33 cellular contexts compared by ENCODE assay signal in the genomic region with DNA sequence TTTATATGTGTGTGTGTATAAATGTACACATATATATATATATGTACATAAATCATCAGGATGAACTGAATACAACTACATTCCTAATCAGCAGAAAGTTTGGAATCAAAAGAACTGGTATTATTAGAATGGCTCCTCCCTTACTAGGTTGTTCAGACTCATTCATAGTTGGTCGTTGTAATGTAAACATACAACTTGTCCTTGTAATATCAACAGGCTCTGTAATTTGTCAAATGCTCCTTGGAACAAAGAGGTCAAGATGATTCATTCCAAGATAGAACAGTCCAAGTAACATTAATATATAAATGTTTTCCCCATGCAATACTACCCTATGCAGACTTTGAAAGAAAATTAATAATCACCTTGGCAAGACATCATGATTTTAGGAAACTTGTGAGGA.
"Had no signal": no experiment of that assay in that cellular context is flagged by ENCODE, and none has a peak within 500 bp of the region (broad histone marks: within the 10 kb centered on the region; RNA-seq: fewer than 3 reads in every experiment).

No MANE protein-coding gene starts in this region.

- H3K4me1 ChIP-seq: esophagus squamous epithelium, foreskin keratinocyte, gastrocnemius medialis, heart left ventricle had no signal

- H3K4me1 Mint-ChIP-seq: activated CD4-positive, alpha-beta T cell treated with anti-CD3 and anti-CD28 coated beads for 36 hours; activated CD4-positive, alpha-beta T cell treated with anti-CD3 and anti-CD28 coated beads, Interleukin-2, amount 10 ng/mL, durations not matched to agents 24 days and 14 days; activated CD8-positive, alpha-beta memory T cell treated with anti-CD3 and anti-CD28 coated beads, Interleukin-2, amount 10 ng/mL, durations not matched to agents 7 days and 5 days; activated naive CD8-positive, alpha-beta T cell treated with anti-CD3 and anti-CD28 coated beads, Interleukin-2, amount 10 ng/mL, durations not matched to agents 7 days and 5 days; endodermal cell had no signal

- H3K27me3 Mint-ChIP-seq: activated CD4-positive, alpha-beta memory T cell treated with anti-CD3 and anti-CD28 coated beads for 36 hours; activated CD4-positive, alpha-beta T cell treated with anti-CD3 and anti-CD28 coated beads for 36 hours; activated CD4-positive, alpha-beta T cell treated with anti-CD3 and anti-CD28 coated beads, Interleukin-2, amount 10 ng/mL, durations not matched to agents 24 days and 14 days; activated CD8-positive, alpha-beta memory T cell treated with anti-CD3 and anti-CD28 coated beads, Interleukin-2, amount 10 ng/mL, durations not matched to agents 7 days and 5 days; activated naive CD8-positive, alpha-beta T cell treated with anti-CD3 and anti-CD28 coated beads, Interleukin-2, amount 10 ng/mL, durations not matched to agents 7 days and 5 days; dendritic cell treated with granulocyte-macrophage colony-stimulating factor and Interleukin-4, amounts not matched to agents 40 ng/mL and 50 ng/mL, for 4 days had no signal

- H3K27me3 ChIP-seq: brain microvascular endothelial cell, dorsolateral prefrontal cortex, esophagus squamous epithelium, gastrocnemius medialis, heart left ventricle had no signal

- ATAC-seq: activated CD4-positive, alpha-beta T cell treated with anti-CD3 and anti-CD28 coated beads for 36 hours; activated CD8-positive, alpha-beta memory T cell treated with anti-CD3 and anti-CD28 coated beads, Interleukin-2, amount 10 ng/mL, durations not matched to agents 7 days and 5 days; activated CD8-positive, alpha-beta T cell treated with anti-CD3 and anti-CD28 coated beads, Interleukin-2, amount 10 ng/mL, durations not matched to agents 7 days and 5 days; activated naive CD4-positive, alpha-beta T cell treated with anti-CD3 and anti-CD28 coated beads, Interleukin-2, amount 50 U/mL, for 72 hours; foreskin keratinocyte; gastrocnemius medialis; heart left ventricle had no signal

- H3K36me3 ChIP-seq: brain microvascular endothelial cell, esophagus squamous epithelium, gastrocnemius medialis, heart left ventricle had no signal

- H3K4me3 Mint-ChIP-seq: activated CD4-positive, alpha-beta memory T cell treated with anti-CD3 and anti-CD28 coated beads for 36 hours; activated CD4-positive, alpha-beta T cell treated with anti-CD3 and anti-CD28 coated beads for 36 hours; activated CD4-positive, alpha-beta T cell treated with anti-CD3 and anti-CD28 coated beads, Interleukin-2, amount 10 ng/mL, durations not matched to agents 24 days and 14 days; activated CD8-positive, alpha-beta memory T cell treated with anti-CD3 and anti-CD28 coated beads, Interleukin-2, amount 10 ng/mL, durations not matched to agents 7 days and 5 days; activated CD8-positive, alpha-beta T cell treated with anti-CD3 and anti-CD28 coated beads, Interleukin-2, amount 10 ng/mL, durations not matched to agents 7 days and 5 days; activated naive CD4-positive, alpha-beta T cell treated with anti-CD3 and anti-CD28 coated beads for 36 hours; activated naive CD8-positive, alpha-beta T cell treated with anti-CD3 and anti-CD28 coated beads, Interleukin-2, amount 10 ng/mL, durations not matched to agents 7 days and 5 days; activated T-helper 1 cell treated with anti-CD3 and anti-CD28 coated beads, Interleukin-12 subunit alpha, Interleukin-12 subunit beta, Interleukin-2, Interleukin-4 antibody, amounts not matched to agents 30 ng/mL and 10 ng/mL and 1 ng/mL, durations not matched to agents 14 hours and 24 hours and 36 hours; dendritic cell treated with granulocyte-macrophage colony-stimulating factor and Interleukin-4, amounts not matched to agents 40 ng/mL and 50 ng/mL, for 4 days; endodermal cell had no signal

- H3K4me3 ChIP-seq: coronary artery, dorsolateral prefrontal cortex, esophagus squamous epithelium, gastrocnemius medialis, heart left ventricle had no signal

- H3K36me3 Mint-ChIP-seq: activated CD4-positive, alpha-beta memory T cell treated with anti-CD3 and anti-CD28 coated beads for 36 hours; activated CD8-positive, alpha-beta memory T cell treated with anti-CD3 and anti-CD28 coated beads, Interleukin-2, amount 10 ng/mL, durations not matched to agents 7 days and 5 days; activated naive CD4-positive, alpha-beta T cell treated with anti-CD3 and anti-CD28 coated beads, Interleukin-2, amount 50 U/mL, for 72 hours; activated naive CD8-positive, alpha-beta T cell treated with anti-CD3 and anti-CD28 coated beads, Interleukin-2, amount 10 ng/mL, durations not matched to agents 7 days and 5 days had no signal

- H3K9me3 Mint-ChIP-seq: activated CD4-positive, alpha-beta memory T cell treated with anti-CD3 and anti-CD28 coated beads for 36 hours; activated CD4-positive, alpha-beta T cell treated with anti-CD3 and anti-CD28 coated beads, Interleukin-2, amount 10 ng/mL, durations not matched to agents 24 days and 14 days; activated naive CD4-positive, alpha-beta T cell treated with anti-CD3 and anti-CD28 coated beads for 36 hours; activated naive CD8-positive, alpha-beta T cell treated with anti-CD3 and anti-CD28 coated beads, Interleukin-2, amount 10 ng/mL, durations not matched to agents 7 days and 5 days; activated T-helper 1 cell treated with anti-CD3 and anti-CD28 coated beads, Interleukin-12 subunit alpha, Interleukin-12 subunit beta, Interleukin-2, Interleukin-4 antibody, amounts not matched to agents 30 ng/mL and 10 ng/mL and 1 ng/mL, durations not matched to agents 14 hours and 24 hours and 36 hours; activated T-helper 2 cell treated with anti-CD3 and anti-CD28 coated beads, Interferon-gamma antibody, Interleukin-2, Interleukin-4, amounts not matched to agents 10 μg/mL and 5 μg/mL and 100 μg/mL, durations not matched to agents 14 hours and 24 hours and 36 hours; dendritic cell treated with granulocyte-macrophage colony-stimulating factor and Interleukin-4, amounts not matched to agents 40 ng/mL and 50 ng/mL, for 4 days; endodermal cell had no signal

- H3K27ac ChIP-seq: brain microvascular endothelial cell, coronary artery, dorsolateral prefrontal cortex, esophagus squamous epithelium, foreskin keratinocyte, gastrocnemius medialis, heart left ventricle had no signal

- H3K27ac Mint-ChIP-seq: activated CD4-positive, alpha-beta memory T cell treated with anti-CD3 and anti-CD28 coated beads for 36 hours; activated CD4-positive, alpha-beta T cell treated with anti-CD3 and anti-CD28 coated beads for 36 hours; activated CD4-positive, alpha-beta T cell treated with anti-CD3 and anti-CD28 coated beads, Interleukin-2, amount 10 ng/mL, durations not matched to agents 24 days and 14 days; activated CD8-positive, alpha-beta memory T cell treated with anti-CD3 and anti-CD28 coated beads, Interleukin-2, amount 10 ng/mL, durations not matched to agents 7 days and 5 days; activated CD8-positive, alpha-beta T cell treated with anti-CD3 and anti-CD28 coated beads, Interleukin-2, amount 10 ng/mL, durations not matched to agents 7 days and 5 days; activated naive CD4-positive, alpha-beta T cell treated with anti-CD3 and anti-CD28 coated beads for 36 hours; activated naive CD4-positive, alpha-beta T cell treated with anti-CD3 and anti-CD28 coated beads, Interleukin-2, amount 50 U/mL, for 72 hours; activated naive CD8-positive, alpha-beta T cell treated with anti-CD3 and anti-CD28 coated beads, Interleukin-2, amount 10 ng/mL, durations not matched to agents 7 days and 5 days; activated T-helper 1 cell treated with anti-CD3 and anti-CD28 coated beads, Interleukin-12 subunit alpha, Interleukin-12 subunit beta, Interleukin-2, Interleukin-4 antibody, amounts not matched to agents 30 ng/mL and 10 ng/mL and 1 ng/mL, durations not matched to agents 14 hours and 24 hours and 36 hours; activated T-helper 2 cell treated with anti-CD3 and anti-CD28 coated beads, Interferon-gamma antibody, Interleukin-2, Interleukin-4, amounts not matched to agents 10 μg/mL and 5 μg/mL and 100 μg/mL, durations not matched to agents 14 hours and 24 hours and 36 hours; dendritic cell treated with granulocyte-macrophage colony-stimulating factor and Interleukin-4, amounts not matched to agents 40 ng/mL and 50 ng/mL, for 4 days; endodermal cell had no signal

- H3K9me3 ChIP-seq: esophagus squamous epithelium, gastrocnemius medialis had no signal

- DNase-seq: activated CD4-positive, alpha-beta memory T cell treated with anti-CD3 and anti-CD28 coated beads for 36 hours; activated CD4-positive, alpha-beta T cell treated with anti-CD3 and anti-CD28 coated beads for 36 hours; activated CD4-positive, alpha-beta T cell treated with anti-CD3 and anti-CD28 coated beads, Interleukin-2, amount 10 ng/mL, durations not matched to agents 24 days and 14 days; activated CD4-positive, CD25-positive, alpha-beta regulatory T cell; activated CD4-positive, CD25-positive, alpha-beta regulatory T cell treated with anti-CD3 and anti-CD28 coated beads, Interleukin-2, amount 50 U/mL, for 72 hours; activated CD8-positive, alpha-beta memory T cell treated with anti-CD3 and anti-CD28 coated beads, Interleukin-2, amount 10 ng/mL, durations not matched to agents 7 days and 5 days; activated CD8-positive, alpha-beta memory T cell treated with anti-CD3 and anti-CD28 coated beads, Interleukin-2, amount 50 U/mL, for 4 hours; activated CD8-positive, alpha-beta T cell treated with anti-CD3 and anti-CD28 coated beads, Interleukin-2, amount 10 ng/mL, durations not matched to agents 7 days and 5 days; activated effector memory CD4-positive, alpha-beta T cell treated with anti-CD3 and anti-CD28 coated beads, Interleukin-2, amount 50 U/mL, for 16 hours; activated naive CD4-positive, alpha-beta T cell treated with anti-CD3 and anti-CD28 coated beads for 36 hours; activated naive CD8-positive, alpha-beta T cell treated with anti-CD3 and anti-CD28 coated beads, Interleukin-2, amount 10 ng/mL, durations not matched to agents 7 days and 5 days; activated T-cell treated with anti-CD3 and anti-CD28 coated beads, Interleukin-2, amount 50 U/mL, for 1 hour; activated T-cell treated with anti-CD3 and anti-CD28 coated beads, Interleukin-2, amount 50 U/mL, for 48 hours; amniotic stem cell; anterior cingulate cortex; brain microvascular endothelial cell; central memory CD4-positive, alpha-beta T cell; cerebellar nuclear complex; dorsolateral prefrontal cortex; effector memory CD4-positive, alpha-beta T cell; endodermal cell; erythroblast; esophagus squamous epithelium; foreskin keratinocyte; gastrocnemius medialis; glutamatergic neuron; heart left ventricle; T-helper 2 cell had no signal
